Comparison of ENCODE assay signal across 1 cellular context in the genomic region with DNA sequence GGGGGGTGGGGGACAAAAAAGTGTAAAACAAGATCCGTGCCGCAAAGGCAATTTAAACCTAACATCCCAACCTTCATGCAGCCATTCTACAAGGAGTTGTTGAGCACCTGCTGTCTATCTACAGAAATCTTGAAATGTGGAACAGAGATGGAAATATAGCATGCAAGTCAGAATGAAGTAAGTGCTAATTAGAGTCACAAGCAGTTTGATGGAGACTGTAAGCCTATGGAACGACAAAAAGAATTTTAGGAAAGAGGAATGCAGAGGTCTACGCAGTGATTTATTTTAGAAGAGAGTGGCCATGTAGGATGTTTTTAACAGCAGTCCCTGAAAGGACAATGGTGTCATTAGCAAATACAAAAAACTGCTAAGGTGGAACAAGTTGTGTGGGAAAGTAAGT.
TF ChIP-seq lines count a peak whose summit lies in the region.

No MANE protein-coding gene starts in this region.

TF ChIP-seq in H1, 55 proteins besides CTCF, POLR2A, EP300 and RAD21:
- TF ChIP-seq NANOG (IDR thresholded peaks at IDR 0.05; ENCODE audit: insufficient read depth, low read depth, low read length, poor library complexity, severe bottlenecking) (no peak), RNF2 (IDR thresholded peaks at IDR 0.05; ENCODE audit: borderline replicate concordance, low read depth, low read length, missing control alignments, poor library complexity, severe bottlenecking) (no peak), SRF (IDR thresholded peaks at IDR 0.05; ENCODE audit: low read depth, low read length) (no peak), GABPA (IDR thresholded peaks at IDR 0.05; ENCODE audit: borderline replicate concordance, insufficient read depth, low read length) (no peak), EGR1 (IDR thresholded peaks at IDR 0.05; ENCODE audit: borderline replicate concordance, low read depth, low read length) (no peak), BRCA1 (IDR thresholded peaks at IDR 0.05; ENCODE audit: low read depth, low read length) (no peak), JUND (IDR thresholded peaks at IDR 0.05; ENCODE audit: low read length) (no peak), RXRA (IDR thresholded peaks at IDR 0.05; ENCODE audit: insufficient read depth, low read depth, low read length) (no peak), SIX5 (IDR thresholded peaks at IDR 0.05; ENCODE audit: low read depth, low read length) (no peak), NRF1 (IDR thresholded peaks at IDR 0.05; ENCODE audit: low read depth, low read length) (no peak)
- TF ChIP-seq, protein P1, sequence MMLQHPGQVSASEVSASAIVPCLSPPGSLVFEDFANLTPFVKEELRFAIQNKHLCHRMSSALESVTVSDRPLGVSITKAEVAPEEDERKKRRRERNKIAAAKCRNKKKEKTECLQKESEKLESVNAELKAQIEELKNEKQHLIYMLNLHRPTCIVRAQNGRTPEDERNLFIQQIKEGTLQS (IDR thresholded peaks at IDR 0.05; ENCODE audit: insufficient read depth, low read depth, low read length) = no peak
- TF ChIP-seq, protein P2, sequence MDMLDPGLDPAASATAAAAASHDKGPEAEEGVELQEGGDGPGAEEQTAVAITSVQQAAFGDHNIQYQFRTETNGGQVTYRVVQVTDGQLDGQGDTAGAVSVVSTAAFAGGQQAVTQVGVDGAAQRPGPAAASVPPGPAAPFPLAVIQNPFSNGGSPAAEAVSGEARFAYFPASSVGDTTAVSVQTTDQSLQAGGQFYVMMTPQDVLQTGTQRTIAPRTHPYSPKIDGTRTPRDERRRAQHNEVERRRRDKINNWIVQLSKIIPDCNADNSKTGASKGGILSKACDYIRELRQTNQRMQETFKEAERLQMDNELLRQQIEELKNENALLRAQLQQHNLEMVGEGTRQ (IDR thresholded peaks at IDR 0.05; ENCODE audit: low read length) = no peak
